In the genomic region with DNA sequence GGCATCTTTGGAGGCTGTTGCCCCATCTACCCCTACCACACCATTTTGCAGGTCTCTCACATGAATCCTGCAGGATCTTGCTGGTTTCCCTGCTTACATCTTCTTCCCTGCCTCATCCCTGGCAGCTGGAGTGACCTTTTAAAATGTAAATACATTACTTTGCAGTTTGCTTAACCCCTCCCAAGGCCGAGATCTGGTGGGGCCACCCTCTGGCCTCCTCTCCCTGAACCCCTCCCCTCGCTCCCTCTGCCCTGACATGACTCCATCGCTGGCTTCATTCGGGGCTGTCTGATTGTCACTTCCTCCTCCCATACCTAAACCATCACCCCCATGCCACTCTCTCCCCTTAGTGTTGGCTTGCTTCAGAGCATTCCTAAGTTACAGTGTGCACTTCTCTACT, we compare ENCODE assay signal across 25 cellular contexts. TPM values are rescaled to one million over a fixed set of nuclear protein-coding genes. Genes with fewer than 3 reads are reported as not detected.
DNase-seq lines count a peak whose midpoint lies in the region; FAIRE-seq and TF ChIP-seq lines count a peak whose summit lies in the region.
"Had no signal": no experiment of that assay in that cellular context is flagged by ENCODE, and none has a peak within 500 bp of the region (broad histone marks: within the 10 kb centered on the region; RNA-seq: fewer than 3 reads in every experiment).

No MANE protein-coding gene starts in this region.

- CTCF ChIA-PET in H1 (lab: Charles Lee; ENCODE audit: partially characterized antibody) = interaction anchor here (0.8 to 1.6 kb wide), 4 partner anchors 14 to 55 kb away, joined by 3 read pairs; no protein-coding TSS in a partner anchor

- no peak overlapping the region for H4K8ac ChIP-seq in H1 (ENCODE audit: extremely low read depth, insufficient read depth, low read length)

- no peak overlapping the region for H3K56ac ChIP-seq in H1 (replicated peaks; ENCODE audit: insufficient read length, low read depth, low read length)

- no peak for TF ChIP-seq EP300 in H1 (IDR thresholded peaks at IDR 0.05; ENCODE audit: borderline replicate concordance in 1 of 2, low read depth in 2 of 2, low read length in 2 of 2)

- no peak overlapping the region for H3K4ac ChIP-seq in H1 (replicated peaks; ENCODE audit: insufficient read length, low read depth, low read length)

- H2BK5ac ChIP-seq in H1 (ENCODE audit: low read depth, low read length) = peak overlapping the region; percentile 77

- no peaks in the 10 kb centered on the region for H3K79me2 ChIP-seq in H1 (ENCODE audit: control insufficient read depth in 1 of 2, insufficient read depth in 2 of 2, low read length in 2 of 2)

- no peaks in the 10 kb centered on the region for H3K36me3 Mint-ChIP-seq in HFFc6 (ENCODE audit: low read depth)
- H3K36me3 Mint-ChIP-seq: CD8-positive, alpha-beta T cell had no signal

- intact Hi-C loops in uterus (cut with DNase I; ENCODE audit: low total_unique reads) = no loop called here

- no peaks in the 10 kb centered on the region for H3K9me3 Mint-ChIP-seq in HFFc6
- H3K9me3 Mint-ChIP-seq: CD8-positive, alpha-beta T cell had no signal

- no peaks in the 10 kb centered on the region; a peak in 1 of 7 replicates for H3K27me3 ChIP-seq in H1 (replicated peaks in 1 of 4; ENCODE audit: control insufficient read depth in 3 of 4, extremely low read depth in 1 of 4, insufficient read depth in 3 of 4, low read length in 3 of 4)
- H3K27me3 ChIP-seq in uterus = no peaks in the 10 kb centered on the region
- H3K27me3 ChIP-seq: BLaER1 had no signal

- H3K9me3 ChIP-seq in H1 (ENCODE audit: insufficient read depth in 2 of 2, low read depth in 1 of 2, low read length in 1 of 2) = no peaks in the 10 kb centered on the region
- no peaks in the 10 kb centered on the region for H3K9me3 ChIP-seq in uterus
- H3K9me3 ChIP-seq: A549, BLaER1 had no signal

- DNase-seq in ELF-1 (ENCODE audit: low read depth, low spot score) (peak; percentile 32), HFFc6 (no peak), H1 (ENCODE audit: low read depth in 1 of 2, low spot score in 2 of 2) (peak in 1 of 2 experiments; percentile 61), left kidney (ENCODE audit: low read depth, low spot score) (peak; percentile 3), D341Med (ENCODE audit: low spot score) (no peak), GM12892 (ENCODE audit: insufficient read length) (no peak), hepatic stellate cell (ENCODE audit: low spot score) (no peak), uterus (no peak)
- DNase-seq: Calu3; CD8-positive, alpha-beta T cell; DMS53; EL; KBM-7; NCI-H1105 treated with DMSO at 0.1 percent for 48 hours; NCI-H1694; NCI-H2081 treated with DMSO at 0.1 percent for 48 hours; NCI-H446 treated with DMSO at 0.1 percent for 48 hours; SHP77 had no signal

- H3K14ac ChIP-seq in H1 (ENCODE audit: insufficient read length) = no peak overlapping the region

- H3K27ac ChIP-seq in H1 (ENCODE audit: low read depth, low read length) (no peak overlapping the region), uterus (no peak overlapping the region)
- H3K27ac ChIP-seq: A549, BLaER1 had no signal

- no peak overlapping the region for H4K5ac ChIP-seq in H1 (ENCODE audit: insufficient read length, low read depth, low read length)

- H2BK12ac ChIP-seq in H1 (ENCODE audit: low read depth, low read length) = peak overlapping the region; percentile 95

- H2AFZ ChIP-seq in H1 (ENCODE audit: low read length) = peak overlapping the region; percentile 95

- POLR2A ChIA-PET in H1 (lab: Charles Lee; ENCODE audit: partially characterized antibody) = no interaction called here

- no peak overlapping the region for H3K9ac ChIP-seq in H1 (replicated peaks in 1 of 4; ENCODE audit: extremely low read depth in 1 of 4, low read depth in 3 of 4, low read length in 3 of 4)
- H3K9ac ChIP-seq: BLaER1 had no signal

- no peaks in the 10 kb centered on the region for H3K79me1 ChIP-seq in H1 (ENCODE audit: low read depth, low read length)

- H3K4me3 ChIP-seq in H1 (ENCODE audit: extremely low read depth in 1 of 4, insufficient read depth in 2 of 4, low read depth in 3 of 4, low read length in 4 of 4) (peak overlapping the region in 1 of 4 experiments; percentile 13; a peak in 1 of 8 replicates), uterus (no peak overlapping the region)
- H3K4me3 ChIP-seq: A549, BLaER1 had no signal

- FAIRE-seq in H1 (lab: Jason Lieb, UNC) (peak; percentile 71), GM12892 (lab: Jason Lieb, UNC) (no peak)
- FAIRE-seq: A549, GM12891, GM18507, H54, RCC 7860 had no signal

- no peak overlapping the region for H3K23ac ChIP-seq in H1 (ENCODE audit: insufficient read length)

- peaks cover 6% of the 10 kb centered on the region for H3K27me3 Mint-ChIP-seq in HFFc6 (ENCODE audit: insufficient read depth)

- H2BK120ac ChIP-seq in H1 (replicated peaks; ENCODE audit: low read depth, low read length) = no peak overlapping the region

- no peak overlapping the region for H2BK15ac ChIP-seq in H1 (ENCODE audit: low read length)

- H3K23me2 ChIP-seq in H1 (ENCODE audit: low read depth, low read length) = peaks cover 3% of the 10 kb centered on the region; the same call in 1 of the 2 replicates

- H3K4me2 ChIP-seq in H1 (ENCODE audit: insufficient read depth in 1 of 2, low read depth in 2 of 2, low read length in 2 of 2) = peak overlapping the region; percentile 44 to 61
- H3K4me2 ChIP-seq: A549, BLaER1 had no signal

- H3K18ac ChIP-seq in H1 (ENCODE audit: extremely low read depth, low read length) = peak overlapping the region; percentile 75

- peak overlapping the region; percentile 94; the same call in 1 of the 2 replicates for H2BK20ac ChIP-seq in H1 (ENCODE audit: low read length)

- no peaks in the 10 kb centered on the region for H4K20me1 ChIP-seq in H1 (replicated peaks in 1 of 2; ENCODE audit: control insufficient read depth in 1 of 2, insufficient read depth in 2 of 2, low read length in 2 of 2)
- H4K20me1 ChIP-seq: BLaER1 had no signal

- H3K27ac Mint-ChIP-seq in HFFc6 = peak overlapping the region; percentile 2; the same call in 1 of the 2 replicates
- H3K27ac Mint-ChIP-seq: CD8-positive, alpha-beta T cell had no signal

- TF ChIP-seq RAD21 in H1 (IDR thresholded peaks at IDR 0.05 in 1 of 2, conservative IDR thresholded peaks at IDR 0.05 in 1 of 2; ENCODE audit: low read depth in 2 of 2, low read length in 2 of 2) = no peak

- no peaks in the 10 kb centered on the region for H3K36me3 ChIP-seq in H1 (ENCODE audit: control insufficient read depth in 2 of 4, insufficient read depth in 4 of 4, low read length in 3 of 4)
- no peaks in the 10 kb centered on the region for H3K36me3 ChIP-seq in uterus
- H3K36me3 ChIP-seq: BLaER1 had no signal

- H4K91ac ChIP-seq in H1 (replicated peaks; ENCODE audit: insufficient read length, low read length) = peak overlapping the region; percentile 22

- no peak overlapping the region for H3K4me3 Mint-ChIP-seq in HFFc6
- H3K4me3 Mint-ChIP-seq: CD8-positive, alpha-beta T cell had no signal

- 15% methylated on average over 4 of the region's 4 CpGs; no CpG with 5 or more reads in 1 of the 2 experiments for WGBS in H1 (ENCODE audit: extremely low coverage in 1 of 2, insufficient coverage in 1 of 2, insufficient read length in 1 of 2, insufficient replicate concordance in 2 of 2, low coverage in 1 of 2, low lambda C conversion rate in 2 of 2, missing lambda C conversion rate in 1 of 2), 2 experiments

- H2AK5ac ChIP-seq in H1 (ENCODE audit: low read depth, low read length) = no peak overlapping the region

- TF ChIP-seq POLR2A in H1 (IDR thresholded peaks at IDR 0.05; ENCODE audit: control extremely low read depth in 1 of 2, low read depth in 2 of 2, low read length in 2 of 2) (no peak), GM12892 (IDR thresholded peaks at IDR 0.05; ENCODE audit: low read depth, low read length) (no peak), uterus (IDR thresholded peaks at IDR 0.05) (no peak)

- TF ChIP-seq CTCF in HFFc6 (IDR thresholded peaks at IDR 0.05) (no peak), H1 (IDR thresholded peaks at IDR 0.05; ENCODE audit: control extremely low read depth in 1 of 3, insufficient read depth in 1 of 3, low read depth in 1 of 3, low read length in 3 of 3) (no peak), uterus (IDR thresholded peaks at IDR 0.05) (no peak)

- H3K4me1 ChIP-seq in H1 (replicated peaks in 1 of 4; ENCODE audit: control insufficient read depth in 3 of 4, insufficient read depth in 4 of 4, low read length in 3 of 4) (peaks cover 7 to 26% (median 16%) of the 10 kb centered on the region in 4 experiments), uterus (peaks cover 0 to 10% of the 10 kb centered on the region in 2 donors)
- H3K4me1 ChIP-seq: A549 had no signal

- H3K4me1 Mint-ChIP-seq in HFFc6 (ENCODE audit: low read depth) = peaks cover 57% of the 10 kb centered on the region

TF ChIP-seq in H1, 55 proteins besides CTCF, POLR2A, EP300 and RAD21:
- TF ChIP-seq POLR2AphosphoS5 (IDR thresholded peaks at IDR 0.05; ENCODE audit: low read depth, low read length) = no peak
- peak; percentile 54; the same call in 1 of the 2 replicates for TF ChIP-seq BACH1 (IDR thresholded peaks at IDR 0.05; ENCODE audit: low read length)
- peak; percentile 37; the same call in 1 of the 2 replicates for TF ChIP-seq MAFK (IDR thresholded peaks at IDR 0.05; ENCODE audit: low read depth, low read length)

RNA-seq across cellular contexts. Expression of a gene that starts 12.6 kb away (rescaled TPM):
- total RNA-seq in HFFc6 (2021; fragmentation: NEBNext Ultra II Directional; extraction: Animal tissue kit (Norgen Biotek cat#: 25700)) = 10 to 100 TPM; 20.1 to 35.1 (median 22.7) TPM
- 11.8 and 20.5 TPM in 2 replicates for total RNA-seq in H1 (2021; fragmentation: NEBNext Ultra II Directional; extraction: Animal tissue kit (Norgen Biotek cat#: 25700))
- polyA plus RNA-seq in H1 (2011; rRNA removed) = 0.38 and 0.85 TPM in 2 replicates
- polyA plus RNA-seq in H1 (2011; cell fraction: cytosol; rRNA removed) = 1.5 TPM
- 2.2 TPM for polyA plus RNA-seq in H1 (2011; cell fraction: nucleus; rRNA removed)
- polyA plus RNA-seq in H1 (2012, experiment 1 of 2) = 3.1 to 5.2 TPM (median 3.5 TPM) in 4 replicates
- polyA plus RNA-seq in H1 (2012, experiment 2 of 2) = 0.20 TPM
- 4.2 TPM for polyA plus RNA-seq in H1 (2013, experiment 1 of 2)
- 4.7 TPM for polyA plus RNA-seq in H1 (2013, experiment 2 of 2)
- polyA minus RNA-seq in H1 (2011; rRNA and poly(A)+ RNA removed) = 2.1 and 2.5 TPM in 2 replicates
- 3.1 TPM for polyA minus RNA-seq in H1 (2011; cell fraction: cytosol; rRNA and poly(A)+ RNA removed)
- 1.5 TPM for polyA minus RNA-seq in H1 (2011; cell fraction: nucleus; rRNA and poly(A)+ RNA removed)
- not detected for polyA plus RNA-seq in GM12892 (2012; ENCODE audit: missing spikeins)
- total RNA-seq in uterus = 10 to 100 TPM in 3 of 4 donors, 1 to 10 TPM in 1; 2.1 to 49.5 (median 26.3) TPM
- total RNA-seq: Calu3; CD8-positive, alpha-beta T cell; OCI-LY7 had no signal

Comparison
In these comparisons a context has a peak if more than half of its experiments do, and no peak if none do; other contexts are left out.
1. DNase-seq: peak in ELF-1 (single experiment) and left kidney (single experiment); none in HFFc6 (single experiment), D341Med (single experiment), GM12892 (single experiment), hepatic stellate cell (single experiment) and uterus (0 of 2).